12 cellular contexts compared by ENCODE assay signal in genomic region chr5:113447651-113448050, GRCh38. TPM values are rescaled to one million over a fixed set of nuclear protein-coding genes. Genes with fewer than 3 reads are reported as not detected.
DNase-seq lines count a peak whose midpoint lies in the region; ATAC-seq, FAIRE-seq and TF ChIP-seq lines count a peak whose summit lies in the region.
"Had no signal": no experiment of that assay in that cellular context is flagged by ENCODE, and none has a peak within 500 bp of the region (broad histone marks: within the 10 kb centered on the region; RNA-seq: fewer than 3 reads in every experiment).

No MANE protein-coding gene starts in this region.

- no peak overlapping the region for H3K14ac ChIP-seq in neuronal stem cell (ENCODE audit: low read length)

- no peak for TF ChIP-seq EP300 in GM12878 (IDR thresholded peaks at IDR 0.05; ENCODE audit: borderline replicate concordance in 1 of 2, control insufficient read depth in 1 of 2, low read depth in 2 of 2, low read length in 2 of 2)

- H3K27me3 ChIP-seq in GM12878 (replicated peaks in 1 of 2; ENCODE audit: control insufficient read depth in 2 of 2, insufficient read depth in 2 of 2, low read length in 1 of 2) = no peaks in the 10 kb centered on the region
- no peaks in the 10 kb centered on the region for H3K27me3 ChIP-seq in neuronal stem cell (ENCODE audit: control insufficient read depth in 3 of 3, insufficient read depth in 3 of 3, low read depth in 1 of 3, low read length in 3 of 3)
- H3K27me3 ChIP-seq: dorsolateral prefrontal cortex had no signal

- H3K79me1 ChIP-seq in neuronal stem cell (ENCODE audit: low read depth, low read length) = no peaks in the 10 kb centered on the region

- no peak overlapping the region for H2BK120ac ChIP-seq in neuronal stem cell (ENCODE audit: low read depth, low read length)

- no peak overlapping the region for H2BK12ac ChIP-seq in neuronal stem cell (ENCODE audit: low read length)

- H3K36me3 ChIP-seq in GM12878 (ENCODE audit: control insufficient read depth in 2 of 2, insufficient read depth in 2 of 2, low read length in 1 of 2) = no peaks in the 10 kb centered on the region
- H3K36me3 ChIP-seq in neuronal stem cell (replicated peaks in 1 of 2; ENCODE audit: control insufficient read depth in 2 of 2, insufficient read depth in 2 of 2, low read length in 2 of 2) = no peaks in the 10 kb centered on the region

- H3K4me1 ChIP-seq in GM12878 (ENCODE audit: control insufficient read depth, insufficient read depth, low read length) (no peaks in the 10 kb centered on the region), neuronal stem cell (ENCODE audit: control insufficient read depth in 2 of 2, insufficient read depth in 1 of 2, low read depth in 1 of 2, low read length in 2 of 2) (no peaks in the 10 kb centered on the region)

- H4K91ac ChIP-seq in neuronal stem cell (ENCODE audit: low read depth, low read length, poor library complexity) = no peak overlapping the region

- no peak overlapping the region for H3K4me3 ChIP-seq in NB4 (ENCODE audit: low read depth, low read length)
- no peak overlapping the region for H3K4me3 ChIP-seq in GM12878
- no peak overlapping the region for H3K4me3 ChIP-seq in neuronal stem cell (ENCODE audit: low read length in 2 of 2)
- H3K4me3 ChIP-seq: dorsolateral prefrontal cortex had no signal

- H3K4ac ChIP-seq in neuronal stem cell (ENCODE audit: low read length) = no peak overlapping the region

- no peaks in the 10 kb centered on the region for H4K20me1 ChIP-seq in GM12878 (ENCODE audit: control insufficient read depth, insufficient read depth)

- CTCF ChIA-PET in GM12878 (lab: Yijun Ruan, JAX) = no interaction called here

- H3K9me3 ChIP-seq in GM12878 (replicated peaks; ENCODE audit: control insufficient read depth, insufficient read depth, low read length) (no peaks in the 10 kb centered on the region), neuronal stem cell (replicated peaks in 1 of 2; ENCODE audit: control insufficient read depth in 2 of 2, insufficient read depth in 1 of 2, low read depth in 1 of 2, low read length in 2 of 2) (no peaks in the 10 kb centered on the region)

- H2AFZ ChIP-seq in GM12878 (ENCODE audit: control insufficient read depth, low read depth, low read length) = no peak overlapping the region
- H2AFZ ChIP-seq in neuronal stem cell (ENCODE audit: low read length) = no peak overlapping the region

- SMC1A ChIA-PET in GM12878 (lab: Charles Lee; ENCODE audit: uncharacterized antibody, unreplicated experiment) = interaction anchor here (1.0 to 1.1 kb wide), 2 partner anchors 17 to 658 kb away, joined by 3 read pairs; no protein-coding TSS in a partner anchor

- TF ChIP-seq POLR2A in NB4 (IDR thresholded peaks at IDR 0.05; ENCODE audit: extremely low read depth, insufficient read length) (no peak), GM12878 (IDR thresholded peaks at IDR 0.05; ENCODE audit: low read depth, low read length) (no peak)

- POLR2A ChIA-PET in GM12878 (lab: Charles Lee) = interaction anchor here (0.6 kb wide), 1 partner anchor 65 kb away, joined by 7 read pairs; no protein-coding TSS in a partner anchor

- TF ChIP-seq RAD21 in GM12878 (IDR thresholded peaks at IDR 0.05; ENCODE audit: insufficient read depth, low read depth, low read length) = no peak

- H3K27ac ChIP-seq in GM12878 (ENCODE audit: control insufficient read depth, insufficient read depth) (no peak overlapping the region), neuronal stem cell (replicated peaks; ENCODE audit: low read length) (no peak overlapping the region)
- H3K27ac ChIP-seq: dorsolateral prefrontal cortex, RWPE1 had no signal

- BruUV-seq in GM12878 (replicated peaks; lab: Mats Ljungman, UMichigan) = no TSS peak

- no peak for FAIRE-seq in GM12878 (lab: Jason Lieb, UNC)

- no peak for TF ChIP-seq CTCF in NB4 (IDR thresholded peaks at IDR 0.05; ENCODE audit: low read depth, low read length)
- TF ChIP-seq CTCF in GM12878 (IDR thresholded peaks at IDR 0.05 in 2 of 3, conservative IDR thresholded peaks at IDR 0.05 in 1 of 3; ENCODE audit: control insufficient read depth in 2 of 3, extremely low read depth in 1 of 3, insufficient read depth in 1 of 3, low read depth in 3 of 3, low read length in 3 of 3) = no peak

- no peak overlapping the region for H2BK15ac ChIP-seq in neuronal stem cell (ENCODE audit: low read length)

- H3K18ac ChIP-seq in neuronal stem cell (ENCODE audit: low read length) = no peak overlapping the region

- RAD21 ChIA-PET in GM12878 (lab: Charles Lee; ENCODE audit: unreplicated experiment) = no interaction called here

- no peak overlapping the region for H3K23ac ChIP-seq in neuronal stem cell (ENCODE audit: low read depth, low read length, poor library complexity)

- 36% methylated on average over 2 of the region's 2 CpGs for WGBS in GM12878 (ENCODE audit: insufficient coverage, insufficient replicate concordance, low lambda C conversion rate, missing lambda C conversion rate)
- WGBS in neuronal stem cell (ENCODE audit: extremely low coverage in 2 of 2, insufficient read length in 2 of 2, insufficient replicate concordance in 1 of 2), 2 donors = no CpG with 5 or more reads among the region's 2 CpGs

- H3K4me2 ChIP-seq in GM12878 (ENCODE audit: control insufficient read depth, insufficient read depth) (no peak overlapping the region), neuronal stem cell (ENCODE audit: insufficient read depth, low read length, poor library complexity, severe bottlenecking) (no peak overlapping the region)

- no peaks in the 10 kb centered on the region for H3K79me2 ChIP-seq in GM12878 (ENCODE audit: control insufficient read depth, insufficient read depth, low read length)

- DNase-seq in EL (peak; percentile 19), NB4 (ENCODE audit: low read depth) (peak; percentile 10), GM12878 (ENCODE audit: low read depth, low spot score) (no peak), neuronal stem cell (ENCODE audit: low spot score) (peak; percentile 11), iPS-NIHi7 (ENCODE audit: extremely low spot score) (no peak)
- DNase-seq: activated CD4-positive, alpha-beta T cell treated with anti-CD3 and anti-CD28 coated beads, Interleukin-2, amount 10 ng/mL, durations not matched to agents 24 days and 14 days; activated naive CD4-positive, alpha-beta T cell treated with anti-CD3 and anti-CD28 coated beads, Interleukin-2, amount 50 U/mL, for 16 hours; NCI-H1436 treated with DMSO at 0.1 percent for 48 hours had no signal

- H2BK5ac ChIP-seq in neuronal stem cell (ENCODE audit: low read length) = no peak overlapping the region

- in situ Hi-C loops in GM12878 (cut with MboI) = no loop called here

- H3K9ac ChIP-seq in GM12878 (ENCODE audit: control insufficient read depth, insufficient read depth, low read length) = no peak overlapping the region
- H3K9ac ChIP-seq in neuronal stem cell (ENCODE audit: low read depth, low read length, poor library complexity) = no peak overlapping the region

- ATAC-seq in GM12878 (peak; percentile 52; the same call in 1 of the 3 replicates), esophagus mucosa (no peak), HG02840 (IDR thresholded peaks at IDR 0.05; ENCODE audit: low FRiP score, unreplicated experiment) (no peak)

- no peak overlapping the region for H4K8ac ChIP-seq in neuronal stem cell (ENCODE audit: low read depth, low read length)

- intact Hi-C loops in GM12878 (cut with micrococcal nuclease; ENCODE audit: unreplicated experiment) = no loop called here

- H2AK5ac ChIP-seq in neuronal stem cell (ENCODE audit: low read depth, low read length) = no peak overlapping the region

TF ChIP-seq in GM12878, 131 proteins besides CTCF, POLR2A, EP300 and RAD21 (continues in another document):
- no peak for TF ChIP-seq SMAD5 (IDR thresholded peaks at IDR 0.05; ENCODE audit: low read depth)

RNA-seq across cellular contexts. Expression of gene TSSK1B, which starts 12.9 kb away (rescaled TPM):
- not detected in 2 replicates for total RNA-seq in GM12878 (2013; cell fraction: nucleolus; rRNA removed)
- total RNA-seq in GM12878 (2014; rRNA removed) (not detected in 2 replicates), GM12878 (2014; rRNA removed; fragmentation: Illumina TruSeq; extraction: Trizol) (not detected in 2 replicates), GM12878 (2021) (not detected in 2 replicates), esophagus mucosa (0.48 TPM)
- polyA plus RNA-seq in GM12878 (2011; ENCODE audit: low read depth) = not detected
- polyA plus RNA-seq in GM12878 (2011; rRNA removed) (not detected in 2 replicates), GM12878 (2014; fragmentation: Illumina TruSeq; extraction: Trizol) (not detected in 2 replicates), GM12878 (2014; fragmentation: Nextera tagmentation; extraction: Ambion mirVana) (not detected), GM12878 (2014; rRNA removed) (not detected in 2 replicates), GM12878 (2016; fragmentation: Nextera tagmentation; extraction: Ambion mirVana) (not detected)
- polyA plus RNA-seq in GM12878 (2011; cell fraction: cytosol; rRNA removed) = not detected in 2 replicates
- polyA plus RNA-seq in GM12878 (2011; cell fraction: nucleus; rRNA removed) = not detected in 2 replicates
- not detected in 2 replicates for polyA plus RNA-seq in GM12878 (2012)
- polyA minus RNA-seq in GM12878 (2011; rRNA and poly(A)+ RNA removed) = not detected in 2 replicates
- not detected in 2 replicates for polyA minus RNA-seq in GM12878 (2011; cell fraction: cytosol; rRNA and poly(A)+ RNA removed)
- not detected in 2 replicates for polyA minus RNA-seq in GM12878 (2011; cell fraction: nucleus; rRNA and poly(A)+ RNA removed)
- not detected for polyA plus RNA-seq in neuronal stem cell (2013, experiment 1 of 2)
- not detected for polyA plus RNA-seq in neuronal stem cell (2013, experiment 2 of 2)
- total RNA-seq: activated CD4-positive, alpha-beta T cell treated with anti-CD3 and anti-CD28 coated beads, Interleukin-2, amount 10 ng/mL, durations not matched to agents 24 days and 14 days had no signal

RNA-seq across cellular contexts. Expression of gene MCC, which starts 40.6 kb away (rescaled TPM):
- total RNA-seq in GM12878 (2013; cell fraction: nucleolus; rRNA removed) = 0.07 TPM in 1 of 2 replicates, not detected in the other
- total RNA-seq in GM12878 (2014; rRNA removed) (0.22 and 0.28 TPM in 2 replicates), GM12878 (2014; rRNA removed; fragmentation: Illumina TruSeq; extraction: Trizol) (0.13 and 0.28 TPM in 2 replicates), GM12878 (2021) (0.38 and 0.48 TPM in 2 replicates), esophagus mucosa (37.6 TPM)
- 0.12 TPM for polyA plus RNA-seq in GM12878 (2011; ENCODE audit: low read depth)
- polyA plus RNA-seq in GM12878 (2011; rRNA removed) (0.03 and 0.04 TPM in 2 replicates), GM12878 (2014; fragmentation: Illumina TruSeq; extraction: Trizol) (0.06 and 0.15 TPM in 2 replicates), GM12878 (2014; fragmentation: Nextera tagmentation; extraction: Ambion mirVana) (under 1 TPM; 0.04 to 0.18 TPM), GM12878 (2014; rRNA removed) (0.09 and 0.10 TPM in 2 replicates), GM12878 (2016; fragmentation: Nextera tagmentation; extraction: Ambion mirVana) (under 1 TPM; 0.64 to 0.86 TPM)
- 0.06 and 0.07 TPM in 2 replicates for polyA plus RNA-seq in GM12878 (2011; cell fraction: cytosol; rRNA removed)
- 0.01 and 0.04 TPM in 2 replicates for polyA plus RNA-seq in GM12878 (2011; cell fraction: nucleus; rRNA removed)
- polyA plus RNA-seq in GM12878 (2012) = 0.25 and 0.28 TPM in 2 replicates
- polyA minus RNA-seq in GM12878 (2011; rRNA and poly(A)+ RNA removed) = 0.10 TPM in 1 of 2 replicates, not detected in the other
- polyA minus RNA-seq in GM12878 (2011; cell fraction: cytosol; rRNA and poly(A)+ RNA removed) = not detected in 2 replicates
- polyA minus RNA-seq in GM12878 (2011; cell fraction: nucleus; rRNA and poly(A)+ RNA removed) = 0.10 and 0.12 TPM in 2 replicates
- polyA plus RNA-seq in neuronal stem cell (2013, experiment 1 of 2) = 1.8 TPM
- 1.9 TPM for polyA plus RNA-seq in neuronal stem cell (2013, experiment 2 of 2)

Comparison
In these comparisons a context has a peak if more than half of its experiments do, and no peak if none do; other contexts are left out.
1. DNase-seq: peak in EL (single experiment), NB4 (single experiment) and neuronal stem cell (single experiment); none in GM12878 (single experiment) and iPS-NIHi7 (single experiment).
2. RNA of gene MCC, which starts 40.6 kb away (total RNA-seq): 37.6 TPM in esophagus mucosa (single experiment); 0.07 to 0.48 TPM in GM12878; every median in the first group is over 10 times any median in the second.